8 cellular contexts compared by ENCODE assay signal in the genomic region with DNA sequence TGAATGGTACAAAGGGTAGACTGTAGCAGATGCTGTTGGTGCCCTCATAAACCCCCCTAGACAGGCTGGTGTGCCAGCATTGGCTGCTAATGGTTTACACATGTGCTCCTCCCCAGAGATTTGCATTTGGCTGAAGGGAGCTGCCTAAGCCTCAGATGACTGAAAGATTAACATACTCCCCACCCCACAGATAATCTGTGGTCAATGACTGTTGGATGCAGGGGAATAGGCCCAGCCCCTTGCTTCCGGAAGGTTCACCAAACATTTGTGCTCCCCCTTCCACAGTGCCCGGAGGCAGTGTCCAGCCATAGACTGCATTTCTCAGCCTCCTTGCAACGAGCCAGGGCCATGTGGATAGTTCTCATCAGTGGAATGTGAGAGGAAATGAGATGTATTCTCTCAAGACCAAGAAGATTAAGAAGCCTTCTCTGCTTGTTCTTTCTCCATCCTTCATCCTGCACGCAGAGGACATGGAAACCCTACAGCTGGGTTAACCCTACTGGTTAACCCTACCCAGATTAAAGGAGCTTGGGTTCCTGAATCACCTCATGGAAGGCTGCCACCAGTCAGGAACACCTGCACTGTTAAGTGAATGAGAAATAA.
A peak's percentile ranks its signal among the peaks of the same experiment; 100 is the strongest.
DNase-seq lines count a peak whose midpoint lies in the region; ATAC-seq and TF ChIP-seq lines count a peak whose summit lies in the region.

No MANE protein-coding gene starts in this region.

- TF ChIP-seq CTCF in suprapubic skin (IDR thresholded peaks at IDR 0.05) = no peak

- no peaks in the 10 kb centered on the region for H3K27me3 ChIP-seq in suprapubic skin

- TF ChIP-seq EP300 in suprapubic skin (IDR thresholded peaks at IDR 0.05) = no peak

- no peak overlapping the region for H3K4me3 ChIP-seq in suprapubic skin

- no peaks in the 10 kb centered on the region for H3K9me3 ChIP-seq in suprapubic skin

- H3K27ac ChIP-seq in suprapubic skin = no peak overlapping the region

- peak; percentile 87 for DNase-seq in NCI-H82 treated with DMSO at 0.1 percent for 48 hours (lab: John Stamatoyannopoulos, UW; ENCODE audit: unreplicated experiment)
- DNase-seq in glomerular visceral epithelial cell (ENCODE audit: extremely low spot score) = peak; percentile 7
- no peak for DNase-seq in suprapubic skin (ENCODE audit: low spot score in 2 of 2)
- DNase-seq in NCI-H510A (lab: John Stamatoyannopoulos, UW) = no peak
- DNase-seq in NCI-H345 (lab: John Stamatoyannopoulos, UW) = no peak

- no peaks in the 10 kb centered on the region for H3K36me3 ChIP-seq in suprapubic skin

- H3K4me1 ChIP-seq in suprapubic skin = no peaks in the 10 kb centered on the region

- TF ChIP-seq POLR2A in suprapubic skin (IDR thresholded peaks at IDR 0.05) = no peak

- WGBS in suprapubic skin = 9% methylated on average over 2 of the region's 4 CpGs

- ATAC-seq in GM18861 (IDR thresholded peaks at IDR 0.05; ENCODE audit: unreplicated experiment) = peak; percentile 78
- peak; percentile 67 for ATAC-seq in HG02852 (IDR thresholded peaks at IDR 0.05; ENCODE audit: unreplicated experiment)
- ATAC-seq in HG02870 (IDR thresholded peaks at IDR 0.05; ENCODE audit: unreplicated experiment) = no peak

Comparison
In these comparisons a context has a peak if more than half of its experiments do, and no peak if none do; other contexts are left out.
1. DNase-seq: peak in NCI-H82 treated with DMSO at 0.1 percent for 48 hours (single experiment) and glomerular visceral epithelial cell (single experiment); none in suprapubic skin (0 of 2), NCI-H510A (single experiment) and NCI-H345 (single experiment).